In the genomic region with DNA sequence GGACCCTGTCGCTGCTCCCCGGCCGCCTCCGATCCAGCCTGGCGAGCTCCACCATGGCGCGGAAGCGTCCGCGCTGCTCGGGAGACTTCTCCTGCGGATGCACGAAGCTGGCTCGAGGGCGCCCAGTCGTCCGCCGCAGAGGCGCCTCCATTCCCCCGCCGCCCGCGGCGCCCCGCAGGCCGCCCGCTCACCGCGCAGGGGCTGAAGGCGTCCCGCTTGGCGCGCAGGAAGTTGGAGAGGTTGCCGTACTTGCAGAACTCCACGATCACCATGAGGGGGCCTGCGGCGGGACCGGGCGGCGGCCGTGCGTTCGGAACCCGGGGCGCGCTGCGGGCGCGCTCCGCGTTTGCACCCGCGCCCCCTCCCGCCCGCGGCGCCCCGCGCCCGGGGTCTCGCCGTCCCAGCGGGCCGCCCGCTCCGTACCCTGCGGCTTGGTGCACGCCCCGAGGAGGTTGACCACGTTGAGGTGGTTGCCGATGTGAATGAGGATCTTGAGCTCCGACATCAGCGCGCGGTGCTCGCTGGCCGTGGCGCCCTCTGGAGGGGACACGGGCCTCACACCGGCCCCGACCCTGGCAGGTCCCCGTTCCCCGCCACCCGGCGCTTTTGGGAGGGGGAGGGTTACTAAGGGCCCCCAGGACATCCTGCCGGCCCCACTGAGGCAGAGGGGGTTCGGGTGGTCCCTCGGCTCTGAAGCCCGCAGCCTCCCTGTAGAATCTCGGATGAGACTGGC, we compare ENCODE assay signal across 9 cellular contexts. TPM values are rescaled to one million over a fixed set of nuclear protein-coding genes. Genes with fewer than 3 reads are reported as not detected.
DNase-seq lines count a peak whose midpoint lies in the region; ATAC-seq and TF ChIP-seq lines count a peak whose summit lies in the region.
"Had no signal": no experiment of that assay in that cellular context is flagged by ENCODE, and none has a peak within 500 bp of the region (broad histone marks: within the 10 kb centered on the region; RNA-seq: fewer than 3 reads in every experiment).

No MANE protein-coding gene starts in this region.

- WGBS in neuronal stem cell (ENCODE audit: extremely low coverage in 2 of 2, insufficient read length in 2 of 2, insufficient replicate concordance in 1 of 2), 2 donors, result no CpG with 5 or more reads among the region's 90 CpGs

- no peak overlapping the region for H2BK12ac ChIP-seq in neuronal stem cell (ENCODE audit: low read length)

- DNase-seq in dorsolateral prefrontal cortex, result peak in 1 of 10 donors; percentile 35
- peak; percentile 62 for DNase-seq in neuronal stem cell (ENCODE audit: low spot score)
- no peak for DNase-seq in NCI-H2029 (lab: John Stamatoyannopoulos, UW)
- no peak for DNase-seq in left ventricle myocardium superior
- DNase-seq in RPMI8226, result no peak

- H2BK15ac ChIP-seq in neuronal stem cell (ENCODE audit: low read length), result no peak overlapping the region

- H3K79me1 ChIP-seq in neuronal stem cell (ENCODE audit: low read depth, low read length), result peaks cover 3% of the 10 kb centered on the region

- H3K4me1 ChIP-seq in neuronal stem cell (ENCODE audit: control insufficient read depth in 2 of 2, insufficient read depth in 1 of 2, low read depth in 1 of 2, low read length in 2 of 2), result peaks cover 10% of the 10 kb centered on the region in 2 donors

- peak overlapping the region; percentile 97 for H3K18ac ChIP-seq in neuronal stem cell (ENCODE audit: low read length)

- peak overlapping the region; percentile 85 for H3K9ac ChIP-seq in neuronal stem cell (ENCODE audit: low read depth, low read length, poor library complexity)

- H3K23ac ChIP-seq in neuronal stem cell (ENCODE audit: low read depth, low read length, poor library complexity), result no peak overlapping the region

- H3K36me3 ChIP-seq in neuronal stem cell (replicated peaks in 1 of 2; ENCODE audit: control insufficient read depth in 2 of 2, insufficient read depth in 2 of 2, low read length in 2 of 2), result peaks cover 0 to 16% of the 10 kb centered on the region in 2 donors

- peak overlapping the region; percentile 100 for H2AFZ ChIP-seq in neuronal stem cell (ENCODE audit: low read length)

- TF ChIP-seq CTCF in dorsolateral prefrontal cortex (IDR thresholded peaks at IDR 0.05 in 54 of 56, conservative IDR thresholded peaks at IDR 0.05 in 2 of 56; ENCODE audit: low read depth in 1 of 56, partially characterized antibody in 56 of 56), result peak in 21 of 56 donors; percentile 2 to 42 (median 22)

- peak overlapping the region; percentile 75 for H3K14ac ChIP-seq in neuronal stem cell (ENCODE audit: low read length)

- intact Hi-C loops in dorsolateral prefrontal cortex (cut with DNase I) (no loop called here), left ventricle myocardium superior (cut with micrococcal nuclease) (no loop called here)

- H3K4ac ChIP-seq in neuronal stem cell (ENCODE audit: low read length), result no peak overlapping the region

- H4K91ac ChIP-seq in neuronal stem cell (ENCODE audit: low read depth, low read length, poor library complexity), result no peak overlapping the region

- H3K27me3 ChIP-seq in dorsolateral prefrontal cortex (peaks cover 0 to 31% (median 12%) of the 10 kb centered on the region in 45 donors), neuronal stem cell (ENCODE audit: control insufficient read depth in 3 of 3, insufficient read depth in 3 of 3, low read depth in 1 of 3, low read length in 3 of 3) (peaks cover 0 to 4% (median 0%) of the 10 kb centered on the region in 3 experiments)

- H3K27ac ChIP-seq in dorsolateral prefrontal cortex, result no peak overlapping the region
- H3K27ac ChIP-seq in neuronal stem cell (replicated peaks; ENCODE audit: low read length), result no peak overlapping the region

- H4K8ac ChIP-seq in neuronal stem cell (ENCODE audit: low read depth, low read length), result peak overlapping the region; percentile 82

- H2BK5ac ChIP-seq in neuronal stem cell (ENCODE audit: low read length), result no peak overlapping the region

- ATAC-seq in GM21619 (IDR thresholded peaks at IDR 0.05; ENCODE audit: unreplicated experiment) (peak; percentile 62), SK-N-SH treated with all-trans-retinoic acid at 6 μM for 48 hours (peak; percentile 81), HG02623 (IDR thresholded peaks at IDR 0.05; ENCODE audit: unreplicated experiment) (no peak), left ventricle myocardium superior (no peak)

- H3K4me2 ChIP-seq in neuronal stem cell (ENCODE audit: insufficient read depth, low read length, poor library complexity, severe bottlenecking), result peak overlapping the region; percentile 77

- H3K4me3 ChIP-seq in dorsolateral prefrontal cortex (peak overlapping the region in 53 of 59 donors; percentile 15 to 62 (median 42)), neuronal stem cell (ENCODE audit: low read length in 2 of 2) (peak overlapping the region; percentile 83 to 84)

- no peak overlapping the region for H2BK120ac ChIP-seq in neuronal stem cell (ENCODE audit: low read depth, low read length)

- H3K9me3 ChIP-seq in neuronal stem cell (replicated peaks in 1 of 2; ENCODE audit: control insufficient read depth in 2 of 2, insufficient read depth in 1 of 2, low read depth in 1 of 2, low read length in 2 of 2), result peaks cover 0 to 6% of the 10 kb centered on the region in 2 donors

- H2AK5ac ChIP-seq in neuronal stem cell (ENCODE audit: low read depth, low read length), result peak overlapping the region; percentile 100

TF ChIP-seq in SK-N-SH treated with all-trans-retinoic acid at 6 μM for 48 hours, 23 proteins besides CTCF, POLR2A, EP300 and RAD21 (continues in another document):
- TF ChIP-seq ESRRG (CRISPR knock-in tag; IDR thresholded peaks at IDR 0.05), result no peak
- no peak for TF ChIP-seq TOX (CRISPR knock-in tag; IDR thresholded peaks at IDR 0.05; ENCODE audit: borderline replicate concordance)
- TF ChIP-seq, protein P1, sequence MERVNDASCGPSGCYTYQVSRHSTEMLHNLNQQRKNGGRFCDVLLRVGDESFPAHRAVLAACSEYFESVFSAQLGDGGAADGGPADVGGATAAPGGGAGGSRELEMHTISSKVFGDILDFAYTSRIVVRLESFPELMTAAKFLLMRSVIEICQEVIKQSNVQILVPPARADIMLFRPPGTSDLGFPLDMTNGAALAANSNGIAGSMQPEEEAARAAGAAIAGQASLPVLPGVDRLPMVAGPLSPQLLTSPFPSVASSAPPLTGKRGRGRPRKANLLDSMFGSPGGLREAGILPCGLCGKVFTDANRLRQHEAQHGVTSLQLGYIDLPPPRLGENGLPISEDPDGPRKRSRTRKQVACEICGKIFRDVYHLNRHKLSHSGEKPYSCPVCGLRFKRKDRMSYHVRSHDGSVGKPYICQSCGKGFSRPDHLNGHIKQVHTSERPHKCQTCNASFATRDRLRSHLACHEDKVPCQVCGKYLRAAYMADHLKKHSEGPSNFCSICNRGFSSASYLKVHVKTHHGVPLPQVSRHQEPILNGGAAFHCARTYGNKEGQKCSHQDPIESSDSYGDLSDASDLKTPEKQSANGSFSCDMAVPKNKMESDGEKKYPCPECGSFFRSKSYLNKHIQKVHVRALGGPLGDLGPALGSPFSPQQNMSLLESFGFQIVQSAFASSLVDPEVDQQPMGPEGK (CRISPR knock-in tag; IDR thresholded peaks at IDR 0.05; ENCODE audit: borderline replicate concordance), result no peak
- no peak for TF ChIP-seq GLIS3 (CRISPR knock-in tag; IDR thresholded peaks at IDR 0.05)
- no peak for TF ChIP-seq ISL1 (CRISPR knock-in tag; IDR thresholded peaks at IDR 0.05)
- TF ChIP-seq ZNF565 (CRISPR knock-in tag; conservative IDR thresholded peaks at IDR 0.05; ENCODE audit: low read depth), result no peak
- TF ChIP-seq ARNTL (CRISPR knock-in tag; IDR thresholded peaks at IDR 0.05; ENCODE audit: borderline replicate concordance, low read depth), result no peak
- no peak for TF ChIP-seq TSHZ2 (CRISPR knock-in tag; IDR thresholded peaks at IDR 0.05)
- TF ChIP-seq ZC3H10 (CRISPR knock-in tag; IDR thresholded peaks at IDR 0.05), result no peak
- TF ChIP-seq ZFP3 (CRISPR knock-in tag; IDR thresholded peaks at IDR 0.05), result no peak
- TF ChIP-seq, protein P2, sequence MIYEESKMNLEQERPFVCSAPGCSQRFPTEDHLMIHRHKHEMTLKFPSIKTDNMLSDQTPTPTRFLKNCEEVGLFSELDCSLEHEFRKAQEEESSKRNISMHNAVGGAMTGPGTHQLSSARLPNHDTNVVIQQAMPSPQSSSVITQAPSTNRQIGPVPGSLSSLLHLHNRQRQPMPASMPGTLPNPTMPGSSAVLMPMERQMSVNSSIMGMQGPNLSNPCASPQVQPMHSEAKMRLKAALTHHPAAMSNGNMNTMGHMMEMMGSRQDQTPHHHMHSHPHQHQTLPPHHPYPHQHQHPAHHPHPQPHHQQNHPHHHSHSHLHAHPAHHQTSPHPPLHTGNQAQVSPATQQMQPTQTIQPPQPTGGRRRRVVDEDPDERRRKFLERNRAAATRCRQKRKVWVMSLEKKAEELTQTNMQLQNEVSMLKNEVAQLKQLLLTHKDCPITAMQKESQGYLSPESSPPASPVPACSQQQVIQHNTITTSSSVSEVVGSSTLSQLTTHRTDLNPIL (CRISPR knock-in tag; IDR thresholded peaks at IDR 0.05; ENCODE audit: low read depth), result no peak
- TF ChIP-seq ZNF8 (CRISPR knock-in tag; IDR thresholded peaks at IDR 0.05), result no peak

RNA-seq across cellular contexts. Expression of gene SCGB3A1, which starts 27.7 kb away (rescaled TPM):
- 1 to 10 TPM in 24 of 120 experiments, under 1 TPM in 6, not detected in 90; 0.75 to 2.1 (median 1.2) TPM for total RNA-seq in dorsolateral prefrontal cortex
- 0.75 TPM for polyA plus RNA-seq in neuronal stem cell (2013, experiment 1 of 2)
- polyA plus RNA-seq in neuronal stem cell (2013, experiment 2 of 2), result 0.66 TPM
- total RNA-seq in left ventricle myocardium superior, result not detected
- total RNA-seq: myocyte had no signal

RNA-seq across cellular contexts. Expression of gene FLT4, which starts 30.4 kb away (rescaled TPM):
- total RNA-seq in dorsolateral prefrontal cortex (1 to 10 TPM in 119 of 120 experiments, under 1 TPM in 1; 0.83 to 7.9 (median 3.7) TPM), left ventricle myocardium superior (8.0 TPM)
- 5.4 TPM for polyA plus RNA-seq in neuronal stem cell (2013, experiment 1 of 2)
- 5.5 TPM for polyA plus RNA-seq in neuronal stem cell (2013, experiment 2 of 2)

Comparison
In these comparisons a context has a peak if more than half of its experiments do, and no peak if none do; other contexts are left out.
1. ATAC-seq: peak in GM21619 (single experiment) and SK-N-SH treated with all-trans-retinoic acid at 6 μM for 48 hours (single experiment); none in HG02623 (single experiment) and left ventricle myocardium superior (single experiment).